ENCODE assay signal across 1 cellular context in the genomic region with DNA sequence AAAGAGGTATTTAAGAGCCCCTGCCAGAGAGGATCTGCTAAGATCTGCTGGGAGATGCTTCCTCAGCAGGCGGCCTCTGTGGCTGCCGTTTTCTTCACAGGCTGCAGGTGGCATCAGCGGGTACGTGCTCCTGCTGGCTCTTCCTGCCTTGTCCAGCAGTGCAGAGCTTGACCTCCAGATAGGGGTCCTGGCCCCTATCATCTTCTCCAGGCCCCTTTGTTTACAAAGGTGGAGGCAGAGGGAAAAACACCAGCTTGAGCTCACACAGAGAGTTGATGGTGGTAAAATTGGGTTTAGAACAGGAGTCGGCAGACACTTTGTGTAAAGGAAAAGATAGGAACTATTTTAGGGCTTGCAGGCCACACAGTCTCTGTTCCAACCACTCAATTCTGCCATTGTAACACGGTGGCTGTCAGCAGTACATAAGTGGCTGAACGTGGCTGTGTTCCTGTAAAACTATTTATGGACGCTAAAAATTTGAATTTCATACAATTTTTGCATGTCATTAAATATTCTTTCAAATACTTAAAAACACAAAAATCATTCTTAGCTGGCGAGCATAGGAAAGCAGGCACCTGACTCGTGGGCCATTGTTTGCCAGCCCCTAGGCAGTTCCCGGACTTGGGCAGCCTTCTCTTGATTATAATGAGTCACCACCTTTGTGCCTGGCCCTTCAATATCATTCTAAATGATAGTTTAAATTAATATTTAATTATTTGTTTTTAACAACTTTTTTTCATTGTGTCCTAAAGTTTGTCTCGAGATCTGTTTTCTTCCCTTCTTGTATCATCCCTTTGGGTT.
TF ChIP-seq lines count a peak whose summit lies in the region.

No MANE protein-coding gene starts in this region.

TF ChIP-seq in HepG2, 621 proteins besides CTCF, POLR2A, EP300 and RAD21 (continued from another document and continues in another):
- TF ChIP-seq, protein P1, sequence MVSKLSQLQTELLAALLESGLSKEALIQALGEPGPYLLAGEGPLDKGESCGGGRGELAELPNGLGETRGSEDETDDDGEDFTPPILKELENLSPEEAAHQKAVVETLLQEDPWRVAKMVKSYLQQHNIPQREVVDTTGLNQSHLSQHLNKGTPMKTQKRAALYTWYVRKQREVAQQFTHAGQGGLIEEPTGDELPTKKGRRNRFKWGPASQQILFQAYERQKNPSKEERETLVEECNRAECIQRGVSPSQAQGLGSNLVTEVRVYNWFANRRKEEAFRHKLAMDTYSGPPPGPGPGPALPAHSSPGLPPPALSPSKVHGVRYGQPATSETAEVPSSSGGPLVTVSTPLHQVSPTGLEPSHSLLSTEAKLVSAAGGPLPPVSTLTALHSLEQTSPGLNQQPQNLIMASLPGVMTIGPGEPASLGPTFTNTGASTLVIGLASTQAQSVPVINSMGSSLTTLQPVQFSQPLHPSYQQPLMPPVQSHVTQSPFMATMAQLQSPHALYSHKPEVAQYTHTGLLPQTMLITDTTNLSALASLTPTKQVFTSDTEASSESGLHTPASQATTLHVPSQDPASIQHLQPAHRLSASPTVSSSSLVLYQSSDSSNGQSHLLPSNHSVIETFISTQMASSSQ (IDR thresholded peaks at IDR 0.05; ENCODE audit: low read depth) = no peak
- TF ChIP-seq, protein P1 (CRISPR knock-in tag; IDR thresholded peaks at IDR 0.05; ENCODE audit: borderline replicate concordance) = no peak
- TF ChIP-seq KMT2B (CRISPR knock-in tag; IDR thresholded peaks at IDR 0.05) (no peak), ZNF326 (CRISPR knock-in tag; IDR thresholded peaks at IDR 0.05; ENCODE audit: borderline replicate concordance) (no peak), ZIK1 (CRISPR knock-in tag; IDR thresholded peaks at IDR 0.05; ENCODE audit: borderline replicate concordance, low read depth) (no peak), HMGA1 (CRISPR knock-in tag; conservative IDR thresholded peaks at IDR 0.05) (no peak), DNMT3B (CRISPR knock-in tag; conservative IDR thresholded peaks at IDR 0.05) (0 out of 2 replicates have a peak, but pooled peaks have one; percentile 43), ZNF747 (CRISPR knock-in tag; IDR thresholded peaks at IDR 0.05; ENCODE audit: borderline replicate concordance) (no peak), RFX5 (IDR thresholded peaks at IDR 0.05; ENCODE audit: low read depth, low read length) (no peak), ZNF749 (CRISPR knock-in tag; IDR thresholded peaks at IDR 0.05; ENCODE audit: borderline replicate concordance) (no peak), AKAP8 (CRISPR knock-in tag; IDR thresholded peaks at IDR 0.05) (no peak), ZNF792 (CRISPR knock-in tag; IDR thresholded peaks at IDR 0.05) (peak; percentile 40; the same call in 1 of the 2 replicates), RBFOX2 (IDR thresholded peaks at IDR 0.05; ENCODE audit: low read depth, low read length) (no peak), TARDBP (CRISPR knock-in tag; IDR thresholded peaks at IDR 0.05) (peak; percentile 41; the same call in 1 of the 2 replicates), SNRNP70 (IDR thresholded peaks at IDR 0.05; ENCODE audit: low read depth, low read length) (no peak), HMG20A (CRISPR knock-in tag; IDR thresholded peaks at IDR 0.05; ENCODE audit: borderline replicate concordance) (no peak), ZNF382 (CRISPR knock-in tag; IDR thresholded peaks at IDR 0.05; ENCODE audit: borderline replicate concordance) (no peak), ZNF496 (CRISPR knock-in tag; IDR thresholded peaks at IDR 0.05; ENCODE audit: insufficient replicate concordance) (no peak), ELF3 (CRISPR knock-in tag; IDR thresholded peaks at IDR 0.05) (no peak), ZC3H13 (CRISPR knock-in tag; IDR thresholded peaks at IDR 0.05) (no peak), IRX3 (CRISPR knock-in tag; IDR thresholded peaks at IDR 0.05; ENCODE audit: borderline replicate concordance, low read depth) (no peak), STAG1 (CRISPR knock-in tag; IDR thresholded peaks at IDR 0.05) (peak; percentile 89), ISL2 (CRISPR knock-in tag; IDR thresholded peaks at IDR 0.05) (no peak), NR1H2 (CRISPR knock-in tag; IDR thresholded peaks at IDR 0.05; ENCODE audit: borderline replicate concordance, low read depth) (no peak), NFRKB (IDR thresholded peaks at IDR 0.05) (no peak), MIXL1 (CRISPR knock-in tag; IDR thresholded peaks at IDR 0.05) (no peak), ZSCAN12 (CRISPR knock-in tag; IDR thresholded peaks at IDR 0.05) (no peak), MAF1 (CRISPR knock-in tag; IDR thresholded peaks at IDR 0.05; ENCODE audit: borderline replicate concordance) (no peak), MXI1 (IDR thresholded peaks at IDR 0.05; ENCODE audit: borderline replicate concordance, low read depth, low read length) (no peak), ZSCAN20 (CRISPR knock-in tag; IDR thresholded peaks at IDR 0.05; ENCODE audit: borderline replicate concordance) (no peak), JUND (CRISPR knock-in tag; IDR thresholded peaks at IDR 0.05) (no peak), REPIN1 (CRISPR knock-in tag; IDR thresholded peaks at IDR 0.05; ENCODE audit: borderline replicate concordance, low read depth) (no peak), JDP2 (CRISPR knock-in tag; IDR thresholded peaks at IDR 0.05; ENCODE audit: borderline replicate concordance) (no peak)
- TF ChIP-seq, protein P2, sequence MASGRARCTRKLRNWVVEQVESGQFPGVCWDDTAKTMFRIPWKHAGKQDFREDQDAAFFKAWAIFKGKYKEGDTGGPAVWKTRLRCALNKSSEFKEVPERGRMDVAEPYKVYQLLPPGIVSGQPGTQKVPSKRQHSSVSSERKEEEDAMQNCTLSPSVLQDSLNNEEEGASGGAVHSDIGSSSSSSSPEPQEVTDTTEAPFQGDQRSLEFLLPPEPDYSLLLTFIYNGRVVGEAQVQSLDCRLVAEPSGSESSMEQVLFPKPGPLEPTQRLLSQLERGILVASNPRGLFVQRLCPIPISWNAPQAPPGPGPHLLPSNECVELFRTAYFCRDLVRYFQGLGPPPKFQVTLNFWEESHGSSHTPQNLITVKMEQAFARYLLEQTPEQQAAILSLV (CRISPR knock-in tag; IDR thresholded peaks at IDR 0.05; ENCODE audit: borderline replicate concordance) = no peak
- TF ChIP-seq, protein P3, sequence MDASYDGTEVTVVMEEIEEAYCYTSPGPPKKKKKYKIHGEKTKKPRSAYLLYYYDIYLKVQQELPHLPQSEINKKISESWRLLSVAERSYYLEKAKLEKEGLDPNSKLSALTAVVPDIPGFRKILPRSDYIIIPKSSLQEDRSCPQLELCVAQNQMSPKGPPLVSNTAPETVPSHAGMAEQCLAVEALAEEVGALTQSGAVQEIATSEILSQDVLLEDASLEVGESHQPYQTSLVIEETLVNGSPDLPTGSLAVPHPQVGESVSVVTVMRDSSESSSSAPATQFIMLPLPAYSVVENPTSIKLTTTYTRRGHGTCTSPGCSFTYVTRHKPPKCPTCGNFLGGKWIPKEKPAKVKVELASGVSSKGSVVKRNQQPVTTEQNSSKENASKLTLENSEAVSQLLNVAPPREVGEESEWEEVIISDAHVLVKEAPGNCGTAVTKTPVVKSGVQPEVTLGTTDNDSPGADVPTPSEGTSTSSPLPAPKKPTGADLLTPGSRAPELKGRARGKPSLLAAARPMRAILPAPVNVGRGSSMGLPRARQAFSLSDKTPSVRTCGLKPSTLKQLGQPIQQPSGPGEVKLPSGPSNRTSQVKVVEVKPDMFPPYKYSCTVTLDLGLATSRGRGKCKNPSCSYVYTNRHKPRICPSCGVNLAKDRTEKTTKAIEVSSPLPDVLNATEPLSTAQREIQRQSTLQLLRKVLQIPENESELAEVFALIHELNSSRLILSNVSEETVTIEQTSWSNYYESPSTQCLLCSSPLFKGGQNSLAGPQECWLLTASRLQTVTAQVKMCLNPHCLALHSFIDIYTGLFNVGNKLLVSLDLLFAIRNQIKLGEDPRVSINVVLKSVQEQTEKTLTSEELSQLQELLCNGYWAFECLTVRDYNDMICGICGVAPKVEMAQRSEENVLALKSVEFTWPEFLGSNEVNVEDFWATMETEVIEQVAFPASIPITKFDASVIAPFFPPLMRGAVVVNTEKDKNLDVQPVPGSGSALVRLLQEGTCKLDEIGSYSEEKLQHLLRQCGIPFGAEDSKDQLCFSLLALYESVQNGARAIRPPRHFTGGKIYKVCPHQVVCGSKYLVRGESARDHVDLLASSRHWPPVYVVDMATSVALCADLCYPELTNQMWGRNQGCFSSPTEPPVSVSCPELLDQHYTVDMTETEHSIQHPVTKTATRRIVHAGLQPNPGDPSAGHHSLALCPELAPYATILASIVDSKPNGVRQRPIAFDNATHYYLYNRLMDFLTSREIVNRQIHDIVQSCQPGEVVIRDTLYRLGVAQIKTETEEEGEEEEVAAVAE (CRISPR knock-in tag; IDR thresholded peaks at IDR 0.05; ENCODE audit: borderline replicate concordance) = no peak
- TF ChIP-seq, protein P4, sequence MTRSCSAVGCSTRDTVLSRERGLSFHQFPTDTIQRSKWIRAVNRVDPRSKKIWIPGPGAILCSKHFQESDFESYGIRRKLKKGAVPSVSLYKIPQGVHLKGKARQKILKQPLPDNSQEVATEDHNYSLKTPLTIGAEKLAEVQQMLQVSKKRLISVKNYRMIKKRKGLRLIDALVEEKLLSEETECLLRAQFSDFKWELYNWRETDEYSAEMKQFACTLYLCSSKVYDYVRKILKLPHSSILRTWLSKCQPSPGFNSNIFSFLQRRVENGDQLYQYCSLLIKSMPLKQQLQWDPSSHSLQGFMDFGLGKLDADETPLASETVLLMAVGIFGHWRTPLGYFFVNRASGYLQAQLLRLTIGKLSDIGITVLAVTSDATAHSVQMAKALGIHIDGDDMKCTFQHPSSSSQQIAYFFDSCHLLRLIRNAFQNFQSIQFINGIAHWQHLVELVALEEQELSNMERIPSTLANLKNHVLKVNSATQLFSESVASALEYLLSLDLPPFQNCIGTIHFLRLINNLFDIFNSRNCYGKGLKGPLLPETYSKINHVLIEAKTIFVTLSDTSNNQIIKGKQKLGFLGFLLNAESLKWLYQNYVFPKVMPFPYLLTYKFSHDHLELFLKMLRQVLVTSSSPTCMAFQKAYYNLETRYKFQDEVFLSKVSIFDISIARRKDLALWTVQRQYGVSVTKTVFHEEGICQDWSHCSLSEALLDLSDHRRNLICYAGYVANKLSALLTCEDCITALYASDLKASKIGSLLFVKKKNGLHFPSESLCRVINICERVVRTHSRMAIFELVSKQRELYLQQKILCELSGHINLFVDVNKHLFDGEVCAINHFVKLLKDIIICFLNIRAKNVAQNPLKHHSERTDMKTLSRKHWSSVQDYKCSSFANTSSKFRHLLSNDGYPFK (CRISPR knock-in tag; IDR thresholded peaks at IDR 0.05; ENCODE audit: borderline replicate concordance) = no peak
- TF ChIP-seq, protein P5, sequence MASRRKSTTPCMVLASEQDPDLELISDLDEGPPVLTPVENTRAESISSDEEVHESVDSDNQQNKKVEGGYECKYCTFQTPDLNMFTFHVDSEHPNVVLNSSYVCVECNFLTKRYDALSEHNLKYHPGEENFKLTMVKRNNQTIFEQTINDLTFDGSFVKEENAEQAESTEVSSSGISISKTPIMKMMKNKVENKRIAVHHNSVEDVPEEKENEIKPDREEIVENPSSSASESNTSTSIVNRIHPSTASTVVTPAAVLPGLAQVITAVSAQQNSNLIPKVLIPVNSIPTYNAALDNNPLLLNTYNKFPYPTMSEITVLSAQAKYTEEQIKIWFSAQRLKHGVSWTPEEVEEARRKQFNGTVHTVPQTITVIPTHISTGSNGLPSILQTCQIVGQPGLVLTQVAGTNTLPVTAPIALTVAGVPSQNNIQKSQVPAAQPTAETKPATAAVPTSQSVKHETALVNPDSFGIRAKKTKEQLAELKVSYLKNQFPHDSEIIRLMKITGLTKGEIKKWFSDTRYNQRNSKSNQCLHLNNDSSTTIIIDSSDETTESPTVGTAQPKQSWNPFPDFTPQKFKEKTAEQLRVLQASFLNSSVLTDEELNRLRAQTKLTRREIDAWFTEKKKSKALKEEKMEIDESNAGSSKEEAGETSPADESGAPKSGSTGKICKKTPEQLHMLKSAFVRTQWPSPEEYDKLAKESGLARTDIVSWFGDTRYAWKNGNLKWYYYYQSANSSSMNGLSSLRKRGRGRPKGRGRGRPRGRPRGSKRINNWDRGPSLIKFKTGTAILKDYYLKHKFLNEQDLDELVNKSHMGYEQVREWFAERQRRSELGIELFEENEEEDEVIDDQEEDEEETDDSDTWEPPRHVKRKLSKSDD (CRISPR knock-in tag; IDR thresholded peaks at IDR 0.05; ENCODE audit: low read depth) = no peak
- TF ChIP-seq, protein P6, sequence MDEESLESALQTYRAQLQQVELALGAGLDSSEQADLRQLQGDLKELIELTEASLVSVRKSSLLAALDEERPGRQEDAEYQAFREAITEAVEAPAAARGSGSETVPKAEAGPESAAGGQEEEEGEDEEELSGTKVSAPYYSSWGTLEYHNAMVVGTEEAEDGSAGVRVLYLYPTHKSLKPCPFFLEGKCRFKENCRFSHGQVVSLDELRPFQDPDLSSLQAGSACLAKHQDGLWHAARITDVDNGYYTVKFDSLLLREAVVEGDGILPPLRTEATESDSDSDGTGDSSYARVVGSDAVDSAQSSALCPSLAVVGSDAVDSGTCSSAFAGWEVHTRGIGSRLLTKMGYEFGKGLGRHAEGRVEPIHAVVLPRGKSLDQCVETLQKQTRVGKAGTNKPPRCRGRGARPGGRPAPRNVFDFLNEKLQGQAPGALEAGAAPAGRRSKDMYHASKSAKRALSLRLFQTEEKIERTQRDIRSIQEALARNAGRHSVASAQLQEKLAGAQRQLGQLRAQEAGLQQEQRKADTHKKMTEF (CRISPR knock-in tag; IDR thresholded peaks at IDR 0.05) = 0 out of 2 replicates have a peak, but pooled peaks have one; percentile 31
- TF ChIP-seq, protein P7, sequence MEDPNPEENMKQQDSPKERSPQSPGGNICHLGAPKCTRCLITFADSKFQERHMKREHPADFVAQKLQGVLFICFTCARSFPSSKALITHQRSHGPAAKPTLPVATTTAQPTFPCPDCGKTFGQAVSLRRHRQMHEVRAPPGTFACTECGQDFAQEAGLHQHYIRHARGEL (CRISPR knock-in tag; IDR thresholded peaks at IDR 0.05) = no peak
- TF ChIP-seq, protein P8, sequence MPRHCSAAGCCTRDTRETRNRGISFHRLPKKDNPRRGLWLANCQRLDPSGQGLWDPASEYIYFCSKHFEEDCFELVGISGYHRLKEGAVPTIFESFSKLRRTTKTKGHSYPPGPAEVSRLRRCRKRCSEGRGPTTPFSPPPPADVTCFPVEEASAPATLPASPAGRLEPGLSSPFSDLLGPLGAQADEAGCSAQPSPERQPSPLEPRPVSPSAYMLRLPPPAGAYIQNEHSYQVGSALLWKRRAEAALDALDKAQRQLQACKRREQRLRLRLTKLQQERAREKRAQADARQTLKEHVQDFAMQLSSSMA (CRISPR knock-in tag; IDR thresholded peaks at IDR 0.05) = no peak
